ENCODE assay signal across 1 cellular context in genomic region chr20:64101731-64102621, GRCh38.
TF ChIP-seq lines count a peak whose summit lies in the region.

No MANE protein-coding gene starts in this region.

TF ChIP-seq in HepG2, 621 proteins besides CTCF, POLR2A, EP300 and RAD21 (continued from another document and continues in another):
- TF ChIP-seq ATM (IDR thresholded peaks at IDR 0.05; ENCODE audit: borderline replicate concordance) (no peak), ZNF704 (CRISPR knock-in tag; IDR thresholded peaks at IDR 0.05; ENCODE audit: borderline replicate concordance) (0 out of 2 replicates have a peak, but pooled peaks have one; percentile 59), ZNF777 (CRISPR knock-in tag; IDR thresholded peaks at IDR 0.05) (no peak), MED8 (CRISPR knock-in tag; IDR thresholded peaks at IDR 0.05; ENCODE audit: insufficient replicate concordance) (no peak), MYNN (CRISPR knock-in tag; IDR thresholded peaks at IDR 0.05; ENCODE audit: low read depth) (no peak), ZNF883 (CRISPR knock-in tag; IDR thresholded peaks at IDR 0.05; ENCODE audit: not compliant biosample characterization) (peak; percentile 88), ZNF691 (CRISPR knock-in tag; IDR thresholded peaks at IDR 0.05; ENCODE audit: borderline replicate concordance, low read depth) (peak; percentile 84; the same call in 1 of the 2 replicates), SKI (IDR thresholded peaks at IDR 0.05; ENCODE audit: partially characterized antibody) (no peak), KDM6A (CRISPR knock-in tag; IDR thresholded peaks at IDR 0.05; ENCODE audit: low read depth) (no peak), BRCA1 (CRISPR knock-in tag; IDR thresholded peaks at IDR 0.05) (no peak), SCMH1 (CRISPR knock-in tag; IDR thresholded peaks at IDR 0.05; ENCODE audit: borderline replicate concordance) (no peak), ZNF407 (CRISPR knock-in tag; IDR thresholded peaks at IDR 0.05; ENCODE audit: not compliant biosample characterization) (peak; percentile 78), ZNF839 (CRISPR knock-in tag; IDR thresholded peaks at IDR 0.05; ENCODE audit: borderline replicate concordance) (no peak), ZNF468 (CRISPR knock-in tag; IDR thresholded peaks at IDR 0.05) (no peak), ZNF589 (CRISPR knock-in tag; conservative IDR thresholded peaks at IDR 0.05) (no peak), RFXAP (CRISPR knock-in tag; IDR thresholded peaks at IDR 0.05; ENCODE audit: borderline replicate concordance) (no peak), PBX3 (CRISPR knock-in tag; IDR thresholded peaks at IDR 0.05; ENCODE audit: borderline replicate concordance) (no peak), STAG1 (CRISPR knock-in tag; IDR thresholded peaks at IDR 0.05) (peak; percentile 82), MIXL1 (CRISPR knock-in tag; IDR thresholded peaks at IDR 0.05) (no peak), HNRNPLL (IDR thresholded peaks at IDR 0.05; ENCODE audit: low read depth, low read length, poor library complexity, severe bottlenecking) (peak; percentile 43), ZNF776 (CRISPR knock-in tag; IDR thresholded peaks at IDR 0.05) (no peak; the same call in 1 of the 2 replicates), SRF (IDR thresholded peaks at IDR 0.05; ENCODE audit: low read depth, low read length) (no peak), MTF2 (CRISPR knock-in tag; IDR thresholded peaks at IDR 0.05; ENCODE audit: borderline replicate concordance) (peak; percentile 88; the same call in 1 of the 2 replicates), ZNF569 (CRISPR knock-in tag; IDR thresholded peaks at IDR 0.05; ENCODE audit: borderline replicate concordance) (no peak), ZBTB20 (CRISPR knock-in tag; IDR thresholded peaks at IDR 0.05; ENCODE audit: borderline replicate concordance, low read depth) (no peak), THAP11 (CRISPR knock-in tag; IDR thresholded peaks at IDR 0.05) (0 out of 2 replicates have a peak, but pooled peaks have one; percentile 38), ZFP82 (CRISPR knock-in tag; IDR thresholded peaks at IDR 0.05; ENCODE audit: borderline replicate concordance) (no peak), CEBPZ (IDR thresholded peaks at IDR 0.05; ENCODE audit: low read length) (no peak), ZNF24 (IDR thresholded peaks at IDR 0.05) (no peak), ZNF670 (CRISPR knock-in tag; IDR thresholded peaks at IDR 0.05; ENCODE audit: borderline replicate concordance) (no peak), GTF2F1 (IDR thresholded peaks at IDR 0.05; ENCODE audit: low read length) (no peak), TMF1 (CRISPR knock-in tag; IDR thresholded peaks at IDR 0.05; ENCODE audit: low read depth) (no peak), MIER2 (CRISPR knock-in tag; IDR thresholded peaks at IDR 0.05) (no peak; the same call in 1 of the 2 replicates), SOX13 (IDR thresholded peaks at IDR 0.05) (no peak), SOX13 (CRISPR knock-in tag; conservative IDR thresholded peaks at IDR 0.05 in 1 of 2, IDR thresholded peaks at IDR 0.05 in 1 of 2) (no peak; a peak in 1 of 4 replicates), TBL1XR1 (IDR thresholded peaks at IDR 0.05; ENCODE audit: borderline replicate concordance, low read length, partially characterized antibody) (no peak)
- TF ChIP-seq, protein P1, sequence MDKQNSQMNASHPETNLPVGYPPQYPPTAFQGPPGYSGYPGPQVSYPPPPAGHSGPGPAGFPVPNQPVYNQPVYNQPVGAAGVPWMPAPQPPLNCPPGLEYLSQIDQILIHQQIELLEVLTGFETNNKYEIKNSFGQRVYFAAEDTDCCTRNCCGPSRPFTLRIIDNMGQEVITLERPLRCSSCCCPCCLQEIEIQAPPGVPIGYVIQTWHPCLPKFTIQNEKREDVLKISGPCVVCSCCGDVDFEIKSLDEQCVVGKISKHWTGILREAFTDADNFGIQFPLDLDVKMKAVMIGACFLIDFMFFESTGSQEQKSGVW (CRISPR knock-in tag; IDR thresholded peaks at IDR 0.05; ENCODE audit: borderline replicate concordance): no peak
- TF ChIP-seq, protein P2, sequence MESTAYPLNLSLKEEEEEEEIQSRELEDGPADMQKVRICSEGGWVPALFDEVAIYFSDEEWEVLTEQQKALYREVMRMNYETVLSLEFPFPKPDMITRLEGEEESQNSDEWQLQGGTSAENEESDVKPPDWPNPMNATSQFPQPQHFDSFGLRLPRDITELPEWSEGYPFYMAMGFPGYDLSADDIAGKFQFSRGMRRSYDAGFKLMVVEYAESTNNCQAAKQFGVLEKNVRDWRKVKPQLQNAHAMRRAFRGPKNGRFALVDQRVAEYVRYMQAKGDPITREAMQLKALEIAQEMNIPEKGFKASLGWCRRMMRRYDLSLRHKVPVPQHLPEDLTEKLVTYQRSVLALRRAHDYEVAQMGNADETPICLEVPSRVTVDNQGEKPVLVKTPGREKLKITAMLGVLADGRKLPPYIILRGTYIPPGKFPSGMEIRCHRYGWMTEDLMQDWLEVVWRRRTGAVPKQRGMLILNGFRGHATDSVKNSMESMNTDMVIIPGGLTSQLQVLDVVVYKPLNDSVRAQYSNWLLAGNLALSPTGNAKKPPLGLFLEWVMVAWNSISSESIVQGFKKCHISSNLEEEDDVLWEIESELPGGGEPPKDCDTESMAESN (CRISPR knock-in tag; conservative IDR thresholded peaks at IDR 0.05): no peak
- TF ChIP-seq, protein P3, sequence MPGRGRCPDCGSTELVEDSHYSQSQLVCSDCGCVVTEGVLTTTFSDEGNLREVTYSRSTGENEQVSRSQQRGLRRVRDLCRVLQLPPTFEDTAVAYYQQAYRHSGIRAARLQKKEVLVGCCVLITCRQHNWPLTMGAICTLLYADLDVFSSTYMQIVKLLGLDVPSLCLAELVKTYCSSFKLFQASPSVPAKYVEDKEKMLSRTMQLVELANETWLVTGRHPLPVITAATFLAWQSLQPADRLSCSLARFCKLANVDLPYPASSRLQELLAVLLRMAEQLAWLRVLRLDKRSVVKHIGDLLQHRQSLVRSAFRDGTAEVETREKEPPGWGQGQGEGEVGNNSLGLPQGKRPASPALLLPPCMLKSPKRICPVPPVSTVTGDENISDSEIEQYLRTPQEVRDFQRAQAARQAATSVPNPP (CRISPR knock-in tag; IDR thresholded peaks at IDR 0.05): no peak
- TF ChIP-seq, protein P4, sequence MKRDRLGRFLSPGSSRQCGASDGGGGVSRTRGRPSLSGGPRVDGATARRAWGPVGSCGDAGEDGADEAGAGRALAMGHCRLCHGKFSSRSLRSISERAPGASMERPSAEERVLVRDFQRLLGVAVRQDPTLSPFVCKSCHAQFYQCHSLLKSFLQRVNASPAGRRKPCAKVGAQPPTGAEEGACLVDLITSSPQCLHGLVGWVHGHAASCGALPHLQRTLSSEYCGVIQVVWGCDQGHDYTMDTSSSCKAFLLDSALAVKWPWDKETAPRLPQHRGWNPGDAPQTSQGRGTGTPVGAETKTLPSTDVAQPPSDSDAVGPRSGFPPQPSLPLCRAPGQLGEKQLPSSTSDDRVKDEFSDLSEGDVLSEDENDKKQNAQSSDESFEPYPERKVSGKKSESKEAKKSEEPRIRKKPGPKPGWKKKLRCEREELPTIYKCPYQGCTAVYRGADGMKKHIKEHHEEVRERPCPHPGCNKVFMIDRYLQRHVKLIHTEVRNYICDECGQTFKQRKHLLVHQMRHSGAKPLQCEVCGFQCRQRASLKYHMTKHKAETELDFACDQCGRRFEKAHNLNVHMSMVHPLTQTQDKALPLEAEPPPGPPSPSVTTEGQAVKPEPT (CRISPR knock-in tag; IDR thresholded peaks at IDR 0.05; ENCODE audit: low read depth): no peak
